Comparison of ENCODE assay signal across 24 cellular contexts in genomic region chr10:112286837-112287818, GRCh38. TPM values are rescaled to one million over a fixed set of nuclear protein-coding genes. Genes with fewer than 3 reads are reported as not detected.
DNase-seq lines count a peak whose midpoint lies in the region; ATAC-seq and TF ChIP-seq lines count a peak whose summit lies in the region.
"Had no signal": no experiment of that assay in that cellular context is flagged by ENCODE, and none has a peak within 500 bp of the region (broad histone marks: within the 10 kb centered on the region; RNA-seq: fewer than 3 reads in every experiment).

No MANE protein-coding gene starts in this region.

- H3K27me3 ChIP-seq in left lung = peaks cover 0 to 7% of the 10 kb centered on the region in 2 donors
- H3K27me3 ChIP-seq: ascending aorta, colonic mucosa had no signal

- H3K27ac ChIP-seq in left lung = no peak overlapping the region
- H3K27ac ChIP-seq: ascending aorta, colonic mucosa had no signal

- H3K9me3 Mint-ChIP-seq in brain = peaks cover 0 to 4% (median 0%) of the 10 kb centered on the region in 5 experiments
- H3K9me3 Mint-ChIP-seq: activated CD4-positive, alpha-beta memory T cell treated with anti-CD3 and anti-CD28 coated beads, Interleukin-2, amount 10 ng/mL, durations not matched to agents 7 days and 5 days; activated naive CD4-positive, alpha-beta T cell treated with anti-CD3 and anti-CD28 coated beads for 36 hours; activated T-cell treated with anti-CD3 and anti-CD28 coated beads, Interleukin-2, amount 50 U/mL, for 24 hours; GM23338 had no signal

- peaks cover 44% of the 10 kb centered on the region for H3K4me1 Mint-ChIP-seq in brain
- H3K4me1 Mint-ChIP-seq: activated CD4-positive, alpha-beta memory T cell treated with anti-CD3 and anti-CD28 coated beads, Interleukin-2, amount 10 ng/mL, durations not matched to agents 7 days and 5 days; T-helper 17 cell had no signal

- peaks cover 3% of the 10 kb centered on the region for H3K27me3 Mint-ChIP-seq in brain

- ATAC-seq in left lung (peak; percentile 90), sciatic nerve (peak; percentile 50), GM21447 (IDR thresholded peaks at IDR 0.05; ENCODE audit: unreplicated experiment) (no peak)
- ATAC-seq: GM23338, T-helper 17 cell had no signal

- TF ChIP-seq CTCF in brain (conservative IDR thresholded peaks at IDR 0.05) (no peak), left lung (IDR thresholded peaks at IDR 0.05) (no peak)

- H3K36me3 Mint-ChIP-seq in brain = no peaks in the 10 kb centered on the region

- no peak overlapping the region for H3K4me3 ChIP-seq in left lung
- H3K4me3 ChIP-seq: ascending aorta, colonic mucosa, GM23338 had no signal

- intact Hi-C loops in left lung (cut with DNase I) = no loop called here
- intact Hi-C loops in sciatic nerve (cut with DNase I) = no loop called here

- no peak overlapping the region for H3K4me3 Mint-ChIP-seq in brain
- H3K4me3 Mint-ChIP-seq: activated CD4-positive, alpha-beta memory T cell treated with anti-CD3 and anti-CD28 coated beads, Interleukin-2, amount 10 ng/mL, durations not matched to agents 7 days and 5 days; activated naive CD4-positive, alpha-beta T cell treated with anti-CD3 and anti-CD28 coated beads for 36 hours; activated T-cell treated with anti-CD3 and anti-CD28 coated beads, Interleukin-2, amount 50 U/mL, for 24 hours; GM23338; T-helper 17 cell had no signal

- no peaks in the 10 kb centered on the region for H3K9me3 ChIP-seq in left lung
- H3K9me3 ChIP-seq: ascending aorta, colonic mucosa had no signal

- peak overlapping the region in 4 of 5 experiments; percentile 81 to 94 (median 88) for H3K27ac Mint-ChIP-seq in brain
- H3K27ac Mint-ChIP-seq: activated CD4-positive, alpha-beta memory T cell treated with anti-CD3 and anti-CD28 coated beads, Interleukin-2, amount 10 ng/mL, durations not matched to agents 7 days and 5 days; activated naive CD4-positive, alpha-beta T cell treated with anti-CD3 and anti-CD28 coated beads for 36 hours; activated T-cell treated with anti-CD3 and anti-CD28 coated beads, Interleukin-2, amount 50 U/mL, for 24 hours; GM23338; T-helper 17 cell had no signal

- H3K4me1 ChIP-seq in left lung = no peaks in the 10 kb centered on the region
- H3K4me1 ChIP-seq: ascending aorta, colonic mucosa had no signal

- no peaks in the 10 kb centered on the region for H3K36me3 ChIP-seq in left lung
- H3K36me3 ChIP-seq: ascending aorta, colonic mucosa had no signal

- DNase-seq in NCI-H69 (lab: John Stamatoyannopoulos, UW) = peak; percentile 21
- peak in 1 of 2 donors; percentile 52 for DNase-seq in left lung
- DNase-seq in sciatic nerve (ENCODE audit: low spot score) = no peak
- DNase-seq in iPS-NIHi11 (ENCODE audit: low spot score) = no peak
- DNase-seq in DMS 273 treated with DMSO at 0.1 percent for 48 hours (lab: John Stamatoyannopoulos, UW) = no peak
- DNase-seq: activated CD4-positive, alpha-beta memory T cell treated with anti-CD3 and anti-CD28 coated beads, Interleukin-2, amount 10 ng/mL, durations not matched to agents 7 days and 5 days; activated naive CD4-positive, alpha-beta T cell treated with anti-CD3 and anti-CD28 coated beads for 36 hours; activated T-cell treated with anti-CD3 and anti-CD28 coated beads, Interleukin-2, amount 50 U/mL, for 24 hours; colonic mucosa; islet precursor cell; KBM-7; NCI-H2081 treated with DMSO at 0.1 percent for 48 hours; NCI-H526; SIG-M5; stimulated activated CD4-positive, alpha-beta T cell treated with anti-CD3 and anti-CD28 coated beads, Interleukin-15, amount 100 ng/mL, for 24 hours; T-helper 17 cell had no signal

RNA-seq across cellular contexts. Expression of gene TECTB, which starts 3.9 kb away (rescaled TPM):
- not detected for polyA plus RNA-seq in brain (ENCODE audit: insufficient read depth, low read depth, low replicate concordance)
- not detected for total RNA-seq in left lung
- not detected for total RNA-seq in sciatic nerve
- total RNA-seq: activated CD4-positive, alpha-beta memory T cell treated with anti-CD3 and anti-CD28 coated beads, Interleukin-2, amount 10 ng/mL, durations not matched to agents 7 days and 5 days; activated naive CD4-positive, alpha-beta T cell treated with anti-CD3 and anti-CD28 coated beads for 36 hours; ascending aorta; colonic mucosa; fibroblast of lung; GM23338; mononuclear cell; renal cortical epithelial cell; T-helper 17 cell had no signal
- polyA plus RNA-seq: fibroblast of lung, GM23338, neural cell had no signal
